ENCODE assay signal across 10 cellular contexts in genomic region chr12:46402451-46402850, GRCh38. TPM values are rescaled to one million over a fixed set of nuclear protein-coding genes. Genes with fewer than 3 reads are reported as not detected.
DNase-seq lines count a peak whose midpoint lies in the region; ATAC-seq and TF ChIP-seq lines count a peak whose summit lies in the region.
"Had no signal": no experiment of that assay in that cellular context is flagged by ENCODE, and none has a peak within 500 bp of the region (broad histone marks: within the 10 kb centered on the region; RNA-seq: fewer than 3 reads in every experiment).

No MANE protein-coding gene starts in this region.

- H3K9me3 ChIP-seq in adrenal gland (replicated peaks in 1 of 3) = no peaks in the 10 kb centered on the region

- H3K27me3 ChIP-seq in adrenal gland = no peaks in the 10 kb centered on the region

- H3K27ac ChIP-seq in adrenal gland (peak overlapping the region in 2 of 5 donors; percentile 50 to 59), skin epidermis (peak overlapping the region in 12 of 21 experiments; percentile 1 to 76 (median 36))

- H3K4me3 ChIP-seq in adrenal gland (no peak overlapping the region), skin epidermis (no peak overlapping the region)

- WGBS in adrenal gland, 4 donors = 22 to 38% (median 31%) methylated on average over 2 of the region's 2 CpGs

- H3K36me3 ChIP-seq in adrenal gland (replicated peaks in 1 of 2) = no peaks in the 10 kb centered on the region

- no peak for TF ChIP-seq CTCF in adrenal gland (IDR thresholded peaks at IDR 0.05)

- TF ChIP-seq POLR2A in adrenal gland (IDR thresholded peaks at IDR 0.05) = no peak

- DNase-seq in H4 (ENCODE audit: low spot score) = peak; percentile 60
- peak; percentile 38 to 79 (median 63) for DNase-seq in adrenal gland
- no peak for DNase-seq in left ventricle myocardium superior
- DNase-seq in NCI-H524 (lab: John Stamatoyannopoulos, UW) = no peak
- DNase-seq: activated B cell treated with CpG ODN at 0.5 μM for 24 hours, NCI-H774 had no signal

- ATAC-seq in left ventricle myocardium superior (peak; percentile 42), HG03571 (IDR thresholded peaks at IDR 0.05; ENCODE audit: unreplicated experiment) (no peak), HG02678 (IDR thresholded peaks at IDR 0.05; ENCODE audit: unreplicated experiment) (no peak), HG03520 (IDR thresholded peaks at IDR 0.05; ENCODE audit: unreplicated experiment) (no peak)

- intact Hi-C loops in adrenal gland (cut with DNase I) = no loop called here
- intact Hi-C loops in left ventricle myocardium superior (cut with micrococcal nuclease) = no loop called here

- H3K4me1 ChIP-seq in adrenal gland (replicated peaks in 1 of 2) = peaks cover 13 to 26% of the 10 kb centered on the region in 2 donors

RNA-seq across cellular contexts. Expression of gene SLC38A2, which starts 29.9 kb away (rescaled TPM):
- 203 and 263 TPM in 2 replicates for total RNA-seq in H4 (2014; rRNA removed; shearing (Covaris generic))
- total RNA-seq in adrenal gland (100 to 1,000 TPM; 128 to 948 (median 375) TPM), left ventricle myocardium superior (165 TPM)
- polyA plus RNA-seq in adrenal gland = 100 to 1,000 TPM in 2 of 3 donors, 10 to 100 TPM in 1; 94.6 to 119 (median 108) TPM

Comparison
In these comparisons a context has a peak if more than half of its experiments do, and no peak if none do; other contexts are left out.
1. DNase-seq: peak in H4 (single experiment) and adrenal gland (7 of 7); none in left ventricle myocardium superior (single experiment) and NCI-H524 (0 of 2).